9 cellular contexts compared by ENCODE assay signal in the genomic region with DNA sequence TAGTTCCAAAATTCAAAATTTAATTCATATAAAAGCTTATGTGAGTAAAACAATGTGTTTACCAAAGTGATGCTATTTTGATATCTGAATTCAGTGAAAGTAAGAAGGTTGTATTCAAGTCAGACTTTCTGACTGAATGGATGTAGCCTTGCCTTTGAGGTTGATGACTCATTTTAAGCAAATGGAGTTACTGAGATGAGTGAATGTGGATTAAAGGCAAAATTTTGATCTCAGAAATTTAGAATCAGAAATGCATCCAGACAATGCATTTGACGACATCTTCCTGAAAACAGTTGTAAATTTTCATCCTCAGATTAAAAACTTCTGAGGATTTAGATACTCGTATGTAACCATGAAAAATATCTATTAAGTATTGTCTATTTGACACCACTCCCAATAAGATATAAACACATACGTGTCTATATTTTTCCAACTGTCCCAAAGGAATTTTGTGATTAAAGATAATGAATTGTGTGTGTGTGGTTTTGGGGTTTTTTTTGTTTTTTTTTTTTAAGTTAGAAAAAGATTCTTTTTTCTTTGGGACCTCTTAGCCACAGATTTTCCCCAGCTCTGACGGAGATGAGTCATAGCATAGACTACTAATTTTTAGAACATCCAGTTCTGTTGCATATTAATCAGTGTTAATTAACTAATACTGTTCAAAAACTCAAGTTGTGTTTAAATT. TPM values are rescaled to one million over a fixed set of nuclear protein-coding genes. Genes with fewer than 3 reads are reported as not detected.
DNase-seq lines count a peak whose midpoint lies in the region; ATAC-seq and TF ChIP-seq lines count a peak whose summit lies in the region.
"Had no signal": no experiment of that assay in that cellular context is flagged by ENCODE, and none has a peak within 500 bp of the region (broad histone marks: within the 10 kb centered on the region; RNA-seq: fewer than 3 reads in every experiment).

No MANE protein-coding gene starts in this region.

- no peak overlapping the region for H3K9ac ChIP-seq in KMS-11
- no peak overlapping the region for H3K9ac ChIP-seq in neuronal stem cell (ENCODE audit: low read depth, low read length, poor library complexity)

- ATAC-seq in GM21717 (IDR thresholded peaks at IDR 0.05; ENCODE audit: unreplicated experiment) = peak; percentile 77
- no peak for ATAC-seq in HG03135 (IDR thresholded peaks at IDR 0.05; ENCODE audit: unreplicated experiment)

- no peak overlapping the region for H3K23ac ChIP-seq in neuronal stem cell (ENCODE audit: low read depth, low read length, poor library complexity)

- H2BK12ac ChIP-seq in neuronal stem cell (ENCODE audit: low read length) = no peak overlapping the region

- no peak overlapping the region for H3K4ac ChIP-seq in neuronal stem cell (ENCODE audit: low read length)

- H3K4me2 ChIP-seq in KMS-11 = 0 out of 2 replicates have a peak overlapping the region, but pooled peaks have one; percentile 4
- H3K4me2 ChIP-seq in neuronal stem cell (ENCODE audit: insufficient read depth, low read length, poor library complexity, severe bottlenecking) = no peak overlapping the region

- no peaks in the 10 kb centered on the region for H3K27me3 ChIP-seq in KMS-11 (ENCODE audit: insufficient read depth, low read depth)
- no peaks in the 10 kb centered on the region for H3K27me3 ChIP-seq in neuronal stem cell (ENCODE audit: control insufficient read depth in 3 of 3, insufficient read depth in 3 of 3, low read depth in 1 of 3, low read length in 3 of 3)

- no peak overlapping the region for H2BK5ac ChIP-seq in neuronal stem cell (ENCODE audit: low read length)

- no peak overlapping the region for H4K91ac ChIP-seq in neuronal stem cell (ENCODE audit: low read depth, low read length, poor library complexity)

- H3K79me1 ChIP-seq in neuronal stem cell (ENCODE audit: low read depth, low read length) = no peaks in the 10 kb centered on the region

- H3K4me1 ChIP-seq in KMS-11 (ENCODE audit: low read depth, poor library complexity, severe bottlenecking) = peaks cover 22% of the 10 kb centered on the region
- H3K4me1 ChIP-seq in neuronal stem cell (ENCODE audit: control insufficient read depth in 2 of 2, insufficient read depth in 1 of 2, low read depth in 1 of 2, low read length in 2 of 2) = no peaks in the 10 kb centered on the region

- H3K27ac ChIP-seq in KMS-11 (no peak overlapping the region), neuronal stem cell (replicated peaks; ENCODE audit: low read length) (no peak overlapping the region)
- H3K27ac ChIP-seq: WERI-Rb-1 had no signal

- H3K9me3 ChIP-seq in neuronal stem cell (replicated peaks in 1 of 2; ENCODE audit: control insufficient read depth in 2 of 2, insufficient read depth in 1 of 2, low read depth in 1 of 2, low read length in 2 of 2) = no peaks in the 10 kb centered on the region

- no peak overlapping the region for H3K14ac ChIP-seq in neuronal stem cell (ENCODE audit: low read length)

- no peak overlapping the region for H4K8ac ChIP-seq in neuronal stem cell (ENCODE audit: low read depth, low read length)

- no peak overlapping the region for H2BK120ac ChIP-seq in neuronal stem cell (ENCODE audit: low read depth, low read length)

- no peak overlapping the region for H2AK5ac ChIP-seq in neuronal stem cell (ENCODE audit: low read depth, low read length)

- TF ChIP-seq CTCF in GM10266 (IDR thresholded peaks at IDR 0.05; ENCODE audit: control insufficient read depth, insufficient read depth, low read depth, missing control alignments) = no peak
- no peak for TF ChIP-seq CTCF in KMS-11 (conservative IDR thresholded peaks at IDR 0.05; ENCODE audit: low read depth, low read length)
- TF ChIP-seq CTCF in fibroblast of pulmonary artery (IDR thresholded peaks at IDR 0.05; ENCODE audit: low read length, missing control alignments) = no peak

- no peak overlapping the region for H3K18ac ChIP-seq in neuronal stem cell (ENCODE audit: low read length)

- H3K36me3 ChIP-seq in KMS-11 (ENCODE audit: insufficient read depth) (no peaks in the 10 kb centered on the region), neuronal stem cell (replicated peaks in 1 of 2; ENCODE audit: control insufficient read depth in 2 of 2, insufficient read depth in 2 of 2, low read length in 2 of 2) (no peaks in the 10 kb centered on the region)
- H3K36me3 ChIP-seq: WERI-Rb-1 had no signal

- H3K4me3 ChIP-seq in KMS-11 (IDR thresholded peaks at IDR 0.05; ENCODE audit: insufficient read depth, low read depth, low read length) (no peak overlapping the region), fibroblast of pulmonary artery (replicated peaks; ENCODE audit: low read depth, low read length) (no peak overlapping the region), neuronal stem cell (ENCODE audit: low read length in 2 of 2) (no peak overlapping the region)

- no CpG with 5 or more reads among the region's 4 CpGs for WGBS in neuronal stem cell (ENCODE audit: extremely low coverage in 2 of 2, insufficient read length in 2 of 2, insufficient replicate concordance in 1 of 2), 2 donors

- H2BK15ac ChIP-seq in neuronal stem cell (ENCODE audit: low read length) = no peak overlapping the region

- no peaks in the 10 kb centered on the region for H4K20me1 ChIP-seq in KMS-11 (ENCODE audit: insufficient read depth)

- DNase-seq in GM10266 (ENCODE audit: extremely low spot score) (peak; percentile 17), fibroblast of pulmonary artery (ENCODE audit: low read depth) (peak; percentile 61), neuronal stem cell (ENCODE audit: low spot score) (no peak), NCI-H2029 treated with DMSO at 0.1 percent for 48 hours (lab: John Stamatoyannopoulos, UW) (no peak), SKM-1 treated with dmso at 0.1 percent for 144 hours (lab: John Stamatoyannopoulos, UW; ENCODE audit: unreplicated experiment) (no peak)
- DNase-seq: WERI-Rb-1 had no signal

- no peak overlapping the region for H2AFZ ChIP-seq in KMS-11 (ENCODE audit: low read depth)
- no peak overlapping the region for H2AFZ ChIP-seq in neuronal stem cell (ENCODE audit: low read length)

- H3K79me2 ChIP-seq in KMS-11 (ENCODE audit: insufficient read depth, low read depth) = no peaks in the 10 kb centered on the region; the same call in 1 of the 2 replicates

RNA-seq across cellular contexts. Expression of a gene that starts 34.4 kb away (rescaled TPM):
- polyA plus RNA-seq in neuronal stem cell (2013, experiment 1 of 2) = 5.6 TPM
- 5.6 TPM for polyA plus RNA-seq in neuronal stem cell (2013, experiment 2 of 2)

Comparison
In these comparisons a context has a peak if more than half of its experiments do, and no peak if none do; other contexts are left out.
1. DNase-seq: peak in GM10266 (single experiment) and fibroblast of pulmonary artery (single experiment); none in neuronal stem cell (single experiment), NCI-H2029 treated with DMSO at 0.1 percent for 48 hours (single experiment) and SKM-1 treated with dmso at 0.1 percent for 144 hours (single experiment).